In genomic region chr2:3823748-3824147, GRCh38 we compare ENCODE assay signal across 23 cellular contexts.
DNase-seq lines count a peak whose midpoint lies in the region; ATAC-seq and TF ChIP-seq lines count a peak whose summit lies in the region.
"Had no signal": no experiment of that assay in that cellular context is flagged by ENCODE, and none has a peak within 500 bp of the region (broad histone marks: within the 10 kb centered on the region; RNA-seq: fewer than 3 reads in every experiment).

No MANE protein-coding gene starts in this region.

- H3K27ac ChIP-seq in liver (ENCODE audit: low read depth in 1 of 2, low read length in 2 of 2), result peak overlapping the region in 1 of 2 donors; percentile 52
- H3K27ac ChIP-seq: esophagus muscularis mucosa, HL-60, right atrium auricular region, transverse colon had no signal

- no peak for TF ChIP-seq CTCF in liver (IDR thresholded peaks at IDR 0.05; ENCODE audit: low read depth, low read length, missing input control)

- H3K36me3 ChIP-seq in liver (ENCODE audit: control insufficient read depth in 4 of 4, insufficient read depth in 3 of 4, low read depth in 1 of 4, low read length in 3 of 4), result no peaks in the 10 kb centered on the region
- H3K36me3 ChIP-seq: esophagus muscularis mucosa, right atrium auricular region, transverse colon had no signal

- DNase-seq in DMS153 treated with DMSO at 0.1 percent for 48 hours (lab: John Stamatoyannopoulos, UW; ENCODE audit: unreplicated experiment) (peak; percentile 5), NCI-H1092 treated with DMSO at 0.1 percent for 48 hours (lab: John Stamatoyannopoulos, UW) (peak; percentile 23), dermis microvascular lymphatic vessel endothelial cell (ENCODE audit: low read depth in 2 of 2) (peak; percentile 7 to 39), NCI-H128 (lab: John Stamatoyannopoulos, UW; ENCODE audit: unreplicated experiment) (no peak), superior temporal gyrus (ENCODE audit: extremely low spot score) (no peak), NCI-H524 treated with DMSO at 0.1 percent for 48 hours (lab: John Stamatoyannopoulos, UW) (no peak)
- DNase-seq: activated CD4-positive, alpha-beta T cell treated with anti-CD3 and anti-CD28 coated beads for 48 hours; activated naive CD4-positive, alpha-beta T cell treated with anti-CD3 and anti-CD28 coated beads, Interleukin-2, amount 50 U/mL, for 16 hours; AML-193; caudate nucleus; glutamatergic neuron; kidney glomerular epithelial cell; mesenchymal stem cell; naive thymus-derived CD8-positive, alpha-beta T cell; NCI-H146; NCI-H2227 treated with DMSO at 0.1 percent for 48 hours; stimulated activated naive CD8-positive, alpha-beta T cell treated with anti-CD3 and anti-CD28 coated beads, Interleukin-15, amount 100 ng/mL, for 72 hours; transverse colon had no signal

- H3K9ac ChIP-seq in liver (ENCODE audit: low read depth in 1 of 2, low read length in 2 of 2), result no peak overlapping the region

- H3K4me3 ChIP-seq in liver (ENCODE audit: low read depth in 1 of 3, low read length in 3 of 3), result no peak overlapping the region
- H3K4me3 ChIP-seq: esophagus muscularis mucosa, right atrium auricular region, transverse colon had no signal

- no peaks in the 10 kb centered on the region for H3K9me3 ChIP-seq in liver (ENCODE audit: control insufficient read depth in 4 of 4, low read length in 3 of 4)

- WGBS in liver, result 34% methylated on average over 1 of the region's 1 CpG

- H3K27me3 ChIP-seq in liver (ENCODE audit: control insufficient read depth in 4 of 4, insufficient read depth in 4 of 4, low read length in 3 of 4), result no peaks in the 10 kb centered on the region
- H3K27me3 ChIP-seq: esophagus muscularis mucosa, right atrium auricular region, transverse colon had no signal

- no peak for TF ChIP-seq RAD21 in liver (IDR thresholded peaks at IDR 0.05)

- no peak for ATAC-seq in HG03571 (IDR thresholded peaks at IDR 0.05; ENCODE audit: unreplicated experiment)
- ATAC-seq: naive thymus-derived CD8-positive, alpha-beta T cell; stimulated activated naive CD8-positive, alpha-beta T cell treated with anti-CD3 and anti-CD28 coated beads, Interleukin-15, amount 100 ng/mL, for 72 hours had no signal

- peaks cover 0 to 10% (median 7%) of the 10 kb centered on the region in 4 donors for H3K4me1 ChIP-seq in liver (ENCODE audit: control insufficient read depth in 4 of 4, insufficient read depth in 4 of 4, low read length in 3 of 4)
- H3K4me1 ChIP-seq: esophagus muscularis mucosa, right atrium auricular region, transverse colon had no signal

TF ChIP-seq in liver, 16 proteins besides CTCF, POLR2A, EP300 and RAD21:
- TF ChIP-seq ATF3 (IDR thresholded peaks at IDR 0.05), result no peak
- TF ChIP-seq FOXA2 (IDR thresholded peaks at IDR 0.05), result peak; percentile 90
- TF ChIP-seq ZBTB33 (IDR thresholded peaks at IDR 0.05), result no peak
- peak in 1 of 2 donors; percentile 49 for TF ChIP-seq GABPA (IDR thresholded peaks at IDR 0.05 in 1 of 2, conservative IDR thresholded peaks at IDR 0.05 in 1 of 2)
- TF ChIP-seq JUND (IDR thresholded peaks at IDR 0.05), result peak in 1 of 2 donors; percentile 94
- peak; percentile 79 for TF ChIP-seq FOXA1 (IDR thresholded peaks at IDR 0.05)
- peak; percentile 27 for TF ChIP-seq REST (IDR thresholded peaks at IDR 0.05)
- no peak for TF ChIP-seq NR2F2 (IDR thresholded peaks at IDR 0.05)
- peak; percentile 81 for TF ChIP-seq MAX (IDR thresholded peaks at IDR 0.05)
- peak; percentile 7 to 75 for TF ChIP-seq HNF4A (conservative IDR thresholded peaks at IDR 0.05)
- TF ChIP-seq HNF4G (IDR thresholded peaks at IDR 0.05), result no peak
- TF ChIP-seq RXRA (IDR thresholded peaks at IDR 0.05), result peak in 1 of 2 donors; percentile 74
- no peak for TF ChIP-seq TAF1 (conservative IDR thresholded peaks at IDR 0.05)
- TF ChIP-seq YY1 (IDR thresholded peaks at IDR 0.05), result peak; percentile 47
- peak in 1 of 2 donors; percentile 75 for TF ChIP-seq EGR1 (IDR thresholded peaks at IDR 0.05; ENCODE audit: low read depth in 2 of 2)
- no peak for TF ChIP-seq SP1 (IDR thresholded peaks at IDR 0.05)

Comparison
In these comparisons a context has a peak if more than half of its experiments do, and no peak if none do; other contexts are left out.
1. DNase-seq: peak in DMS153 treated with DMSO at 0.1 percent for 48 hours (single experiment), NCI-H1092 treated with DMSO at 0.1 percent for 48 hours (single experiment) and dermis microvascular lymphatic vessel endothelial cell (2 of 2); none in NCI-H128 (single experiment), superior temporal gyrus (single experiment) and NCI-H524 treated with DMSO at 0.1 percent for 48 hours (single experiment).